ENCODE assay signal across 9 cellular contexts in the genomic region with DNA sequence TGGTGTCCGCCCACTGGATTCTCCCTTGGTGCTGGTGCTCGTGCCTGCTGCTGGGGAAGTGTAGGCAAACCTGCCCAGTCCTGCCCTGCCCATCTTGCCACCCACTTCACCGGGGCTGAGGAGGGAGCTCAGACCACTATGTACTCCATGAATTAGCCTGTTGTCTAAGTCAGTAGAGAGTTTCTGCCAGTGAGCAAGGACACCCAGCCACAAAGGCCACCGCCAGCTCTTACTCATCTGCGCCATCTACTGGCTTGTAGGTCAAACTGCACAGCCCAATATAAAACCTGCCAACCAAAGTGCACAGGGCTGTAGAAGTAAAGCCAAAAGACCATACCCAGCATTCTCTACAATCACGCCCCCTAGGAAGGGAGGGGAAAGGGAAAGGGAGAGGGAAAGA.
DNase-seq lines count a peak whose midpoint lies in the region; TF ChIP-seq lines count a peak whose summit lies in the region.
"Had no signal": no experiment of that assay in that cellular context is flagged by ENCODE, and none has a peak within 500 bp of the region (broad histone marks: within the 10 kb centered on the region; RNA-seq: fewer than 3 reads in every experiment).

No MANE protein-coding gene starts in this region.

- no peak overlapping the region for H3K4me3 ChIP-seq in left ventricle myocardium inferior
- no peak overlapping the region for H3K4me3 ChIP-seq in right atrium auricular region
- no peak overlapping the region for H3K4me3 ChIP-seq in OCI-LY1 (ENCODE audit: low read depth, low read length, poor library complexity, severe bottlenecking)
- no peak overlapping the region for H3K4me3 ChIP-seq in esophagus squamous epithelium
- no peak overlapping the region for H3K4me3 ChIP-seq in transverse colon
- H3K4me3 ChIP-seq: thoracic aorta had no signal

- no peaks in the 10 kb centered on the region for H3K79me2 ChIP-seq in OCI-LY1 (ENCODE audit: insufficient read depth, low read length)

- TF ChIP-seq POLR2A in esophagus squamous epithelium (IDR thresholded peaks at IDR 0.05): no peak
- TF ChIP-seq POLR2A in transverse colon (IDR thresholded peaks at IDR 0.05): no peak

- peaks cover 62% of the 10 kb centered on the region for H3K9me3 ChIP-seq in left ventricle myocardium inferior (replicated peaks)
- H3K9me3 ChIP-seq in right atrium auricular region: peaks cover 0 to 38% of the 10 kb centered on the region in 2 donors
- peaks cover 18% of the 10 kb centered on the region for H3K9me3 ChIP-seq in OCI-LY1 (ENCODE audit: low read length)
- peaks cover 0 to 39% (median 38%) of the 10 kb centered on the region in 3 donors for H3K9me3 ChIP-seq in esophagus squamous epithelium
- peaks cover 28 to 31% of the 10 kb centered on the region in 2 donors for H3K9me3 ChIP-seq in transverse colon

- no peaks in the 10 kb centered on the region for H3F3A ChIP-seq in OCI-LY1 (ENCODE audit: insufficient read depth, low read length)

- 20 to 50% methylated on average over 2 of the region's 6 CpGs for WGBS in esophagus squamous epithelium, 2 donors
- WGBS in transverse colon (ENCODE audit: low coverage in 1 of 2), 2 donors: 81% methylated on average over 6 of the region's 6 CpGs; no CpG with 5 or more reads in 1 of the 2 donors

- in situ Hi-C loops in transverse colon (cut with MboI; ENCODE audit: low pct_ligation_motif_present in 1 of 4, low pct_unique_long_range_greater_than_20kb in 1 of 4, low sequenced_read_pairs in 3 of 4): no loop called here

- H3K9me2 ChIP-seq in OCI-LY1 (ENCODE audit: low read depth, low read length): no peaks in the 10 kb centered on the region

- no peak overlapping the region for H3K9ac ChIP-seq in OCI-LY1 (ENCODE audit: low read length)

- no peaks in the 10 kb centered on the region for H4K20me1 ChIP-seq in OCI-LY1 (ENCODE audit: insufficient read depth, low read length)

- H2AFZ ChIP-seq in OCI-LY1 (ENCODE audit: low read length): no peak overlapping the region

- peak; percentile 42 for TF ChIP-seq CTCF in left ventricle myocardium inferior (IDR thresholded peaks at IDR 0.05; ENCODE audit: borderline replicate concordance)
- TF ChIP-seq CTCF in right atrium auricular region (IDR thresholded peaks at IDR 0.05): no peak
- peak; percentile 68 for TF ChIP-seq CTCF in OCI-LY1 (IDR thresholded peaks at IDR 0.05; ENCODE audit: low read length)
- TF ChIP-seq CTCF in esophagus squamous epithelium (IDR thresholded peaks at IDR 0.05): peak in 4 of 6 experiments; percentile 16 to 73 (median 41)
- TF ChIP-seq CTCF in transverse colon (IDR thresholded peaks at IDR 0.05): peak in 4 of 5 experiments; percentile 18 to 39 (median 30)

- H3K27ac ChIP-seq in left ventricle myocardium inferior (replicated peaks) (no peak overlapping the region), right atrium auricular region (no peak overlapping the region), OCI-LY1 (ENCODE audit: low read depth, low read length, poor library complexity, severe bottlenecking) (no peak overlapping the region), esophagus squamous epithelium (no peak overlapping the region), transverse colon (no peak overlapping the region)
- H3K27ac ChIP-seq: thoracic aorta had no signal

- DNase-seq in left ventricle myocardium inferior: no peak
- no peak for DNase-seq in right atrium auricular region (ENCODE audit: low spot score)
- no peak for DNase-seq in esophagus squamous epithelium (lab: John Stamatoyannopoulos, UW)
- no peak for DNase-seq in transverse colon
- no peak for DNase-seq in central memory CD4-positive, alpha-beta T cell
- no peak for DNase-seq in kidney glomerular epithelial cell (lab: John Stamatoyannopoulos, UW)
- no peak for DNase-seq in DMS153 (lab: John Stamatoyannopoulos, UW)

- H3K27me3 ChIP-seq in left ventricle myocardium inferior (ENCODE audit: low read depth) (no peaks in the 10 kb centered on the region), right atrium auricular region (no peaks in the 10 kb centered on the region), OCI-LY1 (ENCODE audit: insufficient read depth, low read length) (no peaks in the 10 kb centered on the region), esophagus squamous epithelium (no peaks in the 10 kb centered on the region), transverse colon (no peaks in the 10 kb centered on the region)

- intact Hi-C loops in left ventricle myocardium inferior (cut with micrococcal nuclease): no loop called here
- intact Hi-C loops in esophagus squamous epithelium (cut with DNase I): no loop called here
- intact Hi-C loops in transverse colon (cut with DNase I; ENCODE audit: low total_unique reads): no loop called here

- TF ChIP-seq EP300 in transverse colon (IDR thresholded peaks at IDR 0.05; ENCODE audit: low read depth): no peak

- no peak overlapping the region for H3K4me2 ChIP-seq in OCI-LY1 (ENCODE audit: low read length)

- H3K36me3 ChIP-seq in left ventricle myocardium inferior: peaks cover 5% of the 10 kb centered on the region
- no peaks in the 10 kb centered on the region for H3K36me3 ChIP-seq in right atrium auricular region
- H3K36me3 ChIP-seq in OCI-LY1 (ENCODE audit: insufficient read depth, low read length): no peaks in the 10 kb centered on the region
- H3K36me3 ChIP-seq in esophagus squamous epithelium: peaks cover 0 to 4% (median 0%) of the 10 kb centered on the region in 3 donors
- H3K36me3 ChIP-seq in transverse colon: no peaks in the 10 kb centered on the region

- no peaks in the 10 kb centered on the region for H3K4me1 ChIP-seq in left ventricle myocardium inferior
- no peaks in the 10 kb centered on the region for H3K4me1 ChIP-seq in right atrium auricular region
- H3K4me1 ChIP-seq in OCI-LY1 (ENCODE audit: insufficient read depth, low read length, severe bottlenecking): no peaks in the 10 kb centered on the region
- H3K4me1 ChIP-seq in esophagus squamous epithelium: no peaks in the 10 kb centered on the region
- H3K4me1 ChIP-seq in transverse colon: no peaks in the 10 kb centered on the region

Comparison
In these comparisons a context has a peak if more than half of its experiments do, and no peak if none do; other contexts are left out.
1. CTCF ChIP-seq: peak in left ventricle myocardium inferior (single experiment), OCI-LY1 (single experiment), esophagus squamous epithelium (4 of 6) and transverse colon (4 of 5); none in right atrium auricular region (0 of 2).